Comparison of ENCODE assay signal across 14 cellular contexts in genomic region chr14:26377150-26377549, GRCh38.
"Had no signal": no experiment of that assay in that cellular context is flagged by ENCODE, and none has a peak within 500 bp of the region (broad histone marks: within the 10 kb centered on the region; RNA-seq: fewer than 3 reads in every experiment).

No MANE protein-coding gene starts in this region.

- H3K4me1 Mint-ChIP-seq: activated naive CD4-positive, alpha-beta T cell treated with anti-CD3 and anti-CD28 coated beads, Interleukin-2, amount 10 ng/mL, durations not matched to agents 7 days and 5 days; immature natural killer cell had no signal

- H3K27ac Mint-ChIP-seq: activated naive CD4-positive, alpha-beta T cell treated with anti-CD3 and anti-CD28 coated beads, Interleukin-2, amount 10 ng/mL, durations not matched to agents 7 days and 5 days; activated T-helper 2 cell treated with anti-CD3 and anti-CD28 coated beads, Interferon-gamma antibody, Interleukin-2, Interleukin-4, amounts not matched to agents 10 μg/mL and 5 μg/mL and 100 μg/mL, durations not matched to agents 14 hours and 24 hours and 36 hours; immature natural killer cell; naive thymus-derived CD8-positive, alpha-beta T cell had no signal

- H3K36me3 Mint-ChIP-seq: activated naive CD4-positive, alpha-beta T cell treated with anti-CD3 and anti-CD28 coated beads, Interleukin-2, amount 10 ng/mL, durations not matched to agents 7 days and 5 days; naive thymus-derived CD8-positive, alpha-beta T cell had no signal

- H3K4me3 ChIP-seq: coronary artery, lower lobe of right lung, smooth muscle cell, uterus had no signal

- H3K27me3 Mint-ChIP-seq: activated naive CD4-positive, alpha-beta T cell treated with anti-CD3 and anti-CD28 coated beads, Interleukin-2, amount 10 ng/mL, durations not matched to agents 7 days and 5 days; naive thymus-derived CD8-positive, alpha-beta T cell had no signal

- H3K4me3 Mint-ChIP-seq: activated naive CD4-positive, alpha-beta T cell treated with anti-CD3 and anti-CD28 coated beads, Interleukin-2, amount 10 ng/mL, durations not matched to agents 7 days and 5 days; immature natural killer cell; naive thymus-derived CD8-positive, alpha-beta T cell had no signal

- ATAC-seq: lower lobe of right lung; naive thymus-derived CD8-positive, alpha-beta T cell; right cardiac atrium had no signal

- DNase-seq: activated CD4-positive, alpha-beta T cell treated with anti-CD3 and anti-CD28 coated beads, Interleukin-2, amount 50 U/mL, for 1 hour; activated naive CD4-positive, alpha-beta T cell treated with anti-CD3 and anti-CD28 coated beads, Interleukin-2, amount 10 ng/mL, durations not matched to agents 7 days and 5 days; central memory CD4-positive, alpha-beta T cell; effector CD4-positive, alpha-beta T cell; immature natural killer cell; lower lobe of right lung; naive thymus-derived CD8-positive, alpha-beta T cell; nucleus accumbens; right cardiac atrium; T1000; uterus had no signal
